22 cellular contexts compared by ENCODE assay signal in genomic region chr4:48669086-48669485, GRCh38.
A peak's percentile ranks its signal among the peaks of the same experiment; 100 is the strongest.
DNase-seq lines count a peak whose midpoint lies in the region; ATAC-seq, FAIRE-seq and TF ChIP-seq lines count a peak whose summit lies in the region.
"Had no signal": no experiment of that assay in that cellular context is flagged by ENCODE, and none has a peak within 500 bp of the region (broad histone marks: within the 10 kb centered on the region; RNA-seq: fewer than 3 reads in every experiment).

No MANE protein-coding gene starts in this region.

- H3K4ac ChIP-seq in mesendoderm (ENCODE audit: low read depth, low read length), result no peak overlapping the region

- 100% methylated on average over 1 of the region's 3 CpGs for WGBS in mesendoderm (ENCODE audit: extremely low coverage, insufficient coverage, low lambda C conversion rate)

- no peaks in the 10 kb centered on the region for H3K36me3 ChIP-seq in CD8-positive, alpha-beta T cell (ENCODE audit: insufficient read depth, low read length)
- H3K36me3 ChIP-seq in mesendoderm (ENCODE audit: control insufficient read depth, insufficient read depth, low read length), result no peaks in the 10 kb centered on the region
- no peaks in the 10 kb centered on the region for H3K36me3 ChIP-seq in Karpas-422 (ENCODE audit: insufficient read depth, low read length)
- H3K36me3 ChIP-seq: adrenal gland, thyroid gland had no signal

- no peaks in the 10 kb centered on the region for H3K9me2 ChIP-seq in Karpas-422 (replicated peaks; ENCODE audit: insufficient read depth, low read length)

- FAIRE-seq in GM19239 (lab: Jason Lieb, UNC), result no peak

- peaks cover 5% of the 10 kb centered on the region for H3K36me3 Mint-ChIP-seq in CD8-positive, alpha-beta T cell

- no peak overlapping the region for H2AK5ac ChIP-seq in mesendoderm (ENCODE audit: low read length)

- H3K27ac ChIP-seq in CD8-positive, alpha-beta T cell (ENCODE audit: low read depth, low read length), result no peak overlapping the region
- H3K27ac ChIP-seq in mesendoderm (ENCODE audit: low read depth, low read length) (no peak overlapping the region), Karpas-422 (ENCODE audit: low read length) (no peak overlapping the region)
- H3K27ac ChIP-seq: adrenal gland; BLaER1 treated with 17β-estradiol and CSF1 and Interleukin-3, amounts not matched to agents 10 nM and 100 nM; thyroid gland had no signal

- H3K9me3 Mint-ChIP-seq in CD8-positive, alpha-beta T cell, result peaks cover 2% of the 10 kb centered on the region

- peaks cover 4% of the 10 kb centered on the region for H3K79me1 ChIP-seq in mesendoderm (ENCODE audit: low read length)

- H3K4me2 ChIP-seq in mesendoderm (ENCODE audit: low read length) (no peak overlapping the region), Karpas-422 (ENCODE audit: low read depth, low read length, poor library complexity, severe bottlenecking) (no peak overlapping the region)
- H3K4me2 ChIP-seq: BLaER1 treated with 17β-estradiol and CSF1 and Interleukin-3, amounts not matched to agents 10 nM and 100 nM had no signal

- no peak overlapping the region for H3K4me3 Mint-ChIP-seq in CD8-positive, alpha-beta T cell
- H3K4me3 Mint-ChIP-seq: activated T-cell treated with anti-CD3 and anti-CD28 coated beads, Interleukin-2, amount 50 U/mL, for 4 hours; brain; naive thymus-derived CD8-positive, alpha-beta T cell; stimulated activated naive CD8-positive, alpha-beta T cell treated with anti-CD3 and anti-CD28 coated beads, Interleukin-15, Interleukin-2, amounts not matched to agents 100 ng/mL and 50 ng/mL, for 24 hours had no signal

- TF ChIP-seq CTCF in CD8-positive, alpha-beta T cell (IDR thresholded peaks at IDR 0.05), result no peak
- no peak for TF ChIP-seq CTCF in epithelial cell of esophagus (IDR thresholded peaks at IDR 0.05; ENCODE audit: insufficient read depth, low read depth, low read length, missing control alignments)

- no peak overlapping the region for H2BK15ac ChIP-seq in mesendoderm (replicated peaks; ENCODE audit: low read depth)

- in situ Hi-C loops in G401 (cut with HindIII; ENCODE audit: low sequenced_read_pairs), result no loop called here

- no peak overlapping the region for H3K9ac ChIP-seq in mesendoderm (ENCODE audit: low read length)
- H3K9ac ChIP-seq in Karpas-422 (ENCODE audit: low read length), result no peak overlapping the region
- H3K9ac ChIP-seq: BLaER1 treated with 17β-estradiol and CSF1 and Interleukin-3, amounts not matched to agents 10 nM and 100 nM had no signal

- DNase-seq in CD8-positive, alpha-beta T cell, result no peak
- peak; percentile 38 for DNase-seq in LoVo (ENCODE audit: low spot score)
- peak; percentile 25 for DNase-seq in epithelial cell of esophagus (ENCODE audit: low read depth)
- peak; percentile 73 for DNase-seq in myocyte (ENCODE audit: low read depth)
- DNase-seq in GM19239 (ENCODE audit: insufficient read length, low spot score), result no peak
- DNase-seq in mesendoderm, result no peak
- DNase-seq in G401 (ENCODE audit: low spot score), result no peak
- no peak for DNase-seq in Karpas-422
- DNase-seq: activated CD4-positive, alpha-beta T cell treated with anti-CD3 and anti-CD28 coated beads for 4 hours; activated naive CD4-positive, alpha-beta T cell treated with Interleukin-2 at 50 U/mL for 16 hours; activated T-cell treated with anti-CD3 and anti-CD28 coated beads, Interleukin-2, amount 50 U/mL, for 4 hours; adrenal gland; HCEC 1CT; IMR-90; kidney; naive thymus-derived CD8-positive, alpha-beta T cell; NCI-H1417 treated with DMSO at 0.1 percent for 48 hours; thyroid gland had no signal

- no peak overlapping the region for H2AFZ ChIP-seq in Karpas-422 (ENCODE audit: low read length)

- H4K8ac ChIP-seq in mesendoderm (ENCODE audit: low read depth, low read length), result no peak overlapping the region

- no peaks in the 10 kb centered on the region for H3K27me3 Mint-ChIP-seq in CD8-positive, alpha-beta T cell (ENCODE audit: low read depth)
- H3K27me3 Mint-ChIP-seq: brain; naive thymus-derived CD8-positive, alpha-beta T cell; stimulated activated naive CD8-positive, alpha-beta T cell treated with anti-CD3 and anti-CD28 coated beads, Interleukin-15, Interleukin-2, amounts not matched to agents 100 ng/mL and 50 ng/mL, for 24 hours had no signal

- no peaks in the 10 kb centered on the region for H3K27me3 ChIP-seq in CD8-positive, alpha-beta T cell (ENCODE audit: insufficient read depth, low read length)
- H3K27me3 ChIP-seq in mesendoderm (ENCODE audit: insufficient read depth, low read length, poor library complexity) (no peaks in the 10 kb centered on the region), Karpas-422 (ENCODE audit: low read length) (no peaks in the 10 kb centered on the region)
- H3K27me3 ChIP-seq: adrenal gland; BLaER1 treated with 17β-estradiol and CSF1 and Interleukin-3, amounts not matched to agents 10 nM and 100 nM; thyroid gland had no signal

- peaks cover 38% of the 10 kb centered on the region for H3K4me1 Mint-ChIP-seq in CD8-positive, alpha-beta T cell (ENCODE audit: low read depth)

- no peak overlapping the region for H3K4me3 ChIP-seq in CD8-positive, alpha-beta T cell (ENCODE audit: low read depth, low read length)
- H3K4me3 ChIP-seq in epithelial cell of esophagus (ENCODE audit: low read length), result no peak overlapping the region
- H3K4me3 ChIP-seq in mesendoderm (ENCODE audit: low read length), result no peak overlapping the region
- no peak overlapping the region for H3K4me3 ChIP-seq in Karpas-422 (ENCODE audit: low read length)
- H3K4me3 ChIP-seq: adrenal gland; BLaER1 treated with 17β-estradiol and CSF1 and Interleukin-3, amounts not matched to agents 10 nM and 100 nM; thyroid gland had no signal

- CTCF ChIA-PET in CD8-positive, alpha-beta T cell (lab: Charles Lee), result no interaction called here

- peaks cover 8% of the 10 kb centered on the region for H3K4me1 ChIP-seq in CD8-positive, alpha-beta T cell (ENCODE audit: insufficient read depth, low read length)
- H3K4me1 ChIP-seq in mesendoderm (ENCODE audit: control insufficient read depth, low read depth, low read length), result peaks cover 3% of the 10 kb centered on the region
- H3K4me1 ChIP-seq in Karpas-422 (ENCODE audit: low read length), result peaks cover 13% of the 10 kb centered on the region
- H3K4me1 ChIP-seq: thyroid gland had no signal

- H3K79me2 ChIP-seq in mesendoderm (ENCODE audit: control insufficient read depth, insufficient read depth, low read length) (peaks cover 2% of the 10 kb centered on the region), Karpas-422 (ENCODE audit: low read length) (peaks cover 81% of the 10 kb centered on the region)

- no peak overlapping the region for H2BK5ac ChIP-seq in mesendoderm (ENCODE audit: low read length)

- H4K20me1 ChIP-seq in Karpas-422 (ENCODE audit: insufficient read depth, low read depth, low read length), result no peaks in the 10 kb centered on the region

- H3K27ac Mint-ChIP-seq in CD8-positive, alpha-beta T cell, result peak overlapping the region; percentile 52
- H3K27ac Mint-ChIP-seq: stimulated activated naive CD8-positive, alpha-beta T cell treated with anti-CD3 and anti-CD28 coated beads, Interleukin-15, Interleukin-2, amounts not matched to agents 100 ng/mL and 50 ng/mL, for 24 hours had no signal

- H4K5ac ChIP-seq in mesendoderm (ENCODE audit: low read length), result no peak overlapping the region

- no peak overlapping the region for H3K56ac ChIP-seq in mesendoderm (ENCODE audit: low read length)

- H3K23ac ChIP-seq in mesendoderm (ENCODE audit: low read length), result no peak overlapping the region

- POLR2A ChIA-PET in CD8-positive, alpha-beta T cell (lab: Charles Lee), result interaction anchor here (0.5 kb wide), 1 partner anchor 148 kb away, joined by 5 read pairs; no protein-coding TSS in a partner anchor

- intact Hi-C loops in CD8-positive, alpha-beta T cell (cut with DNase I, micrococcal nuclease), result no loop called here

- H3K9me3 ChIP-seq in CD8-positive, alpha-beta T cell (ENCODE audit: low read length), result no peaks in the 10 kb centered on the region
- H3K9me3 ChIP-seq in Karpas-422 (ENCODE audit: low read length), result no peaks in the 10 kb centered on the region
- H3K9me3 ChIP-seq: adrenal gland, thyroid gland had no signal

- no peak overlapping the region for H2BK120ac ChIP-seq in mesendoderm (ENCODE audit: low read depth, low read length)

- ATAC-seq in CD8-positive, alpha-beta T cell, result no peak
- ATAC-seq: activated T-cell treated with anti-CD3 and anti-CD28 coated beads, Interleukin-2, amount 50 U/mL, for 4 hours; naive thymus-derived CD8-positive, alpha-beta T cell; SK-N-SH treated with all-trans-retinoic acid at 6 μM for 48 hours had no signal

- no peak overlapping the region for H3K18ac ChIP-seq in mesendoderm (ENCODE audit: low read length)

Comparison
In these comparisons a context has a peak if more than half of its experiments do, and no peak if none do; other contexts are left out.
1. DNase-seq: peak in LoVo (single experiment), epithelial cell of esophagus (single experiment) and myocyte (single experiment); none in CD8-positive, alpha-beta T cell (0 of 7), GM19239 (single experiment), mesendoderm (single experiment), G401 (single experiment) and Karpas-422 (single experiment).